In the genomic region with DNA sequence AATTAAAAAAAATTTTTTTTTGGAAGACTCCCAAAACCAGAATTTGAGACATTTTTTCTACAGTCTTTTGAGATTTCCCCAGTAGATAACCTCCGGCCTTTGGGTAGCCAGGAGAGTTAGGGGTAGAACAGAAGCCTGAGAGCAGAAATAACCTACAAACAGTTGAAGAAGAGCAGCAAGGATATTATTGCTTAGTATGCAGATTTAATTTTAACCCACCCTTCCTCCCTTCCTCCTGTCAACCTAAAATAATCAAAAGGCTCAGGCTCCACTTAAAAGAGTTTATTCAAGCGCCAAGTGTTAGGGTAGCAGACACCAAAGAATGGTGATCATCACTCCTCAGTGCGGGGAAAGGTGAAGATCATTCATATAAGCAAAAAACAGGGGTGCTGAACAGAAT, we compare ENCODE assay signal across 21 cellular contexts. TPM values are rescaled to one million over a fixed set of nuclear protein-coding genes. Genes with fewer than 3 reads are reported as not detected.
DNase-seq lines count a peak whose midpoint lies in the region; ATAC-seq, FAIRE-seq and TF ChIP-seq lines count a peak whose summit lies in the region.
"Had no signal": no experiment of that assay in that cellular context is flagged by ENCODE, and none has a peak within 500 bp of the region (broad histone marks: within the 10 kb centered on the region; RNA-seq: fewer than 3 reads in every experiment).

No MANE protein-coding gene starts in this region.

- no peak for FAIRE-seq in HepG2 (lab: Jason Lieb, UNC)
- no peak for FAIRE-seq in K562 (lab: Jason Lieb, UNC)
- FAIRE-seq: G401.6, GM12891, GM19239 had no signal

- H4K91ac ChIP-seq in trophoblast cell (ENCODE audit: low read depth, low read length), result no peak overlapping the region

- no peak overlapping the region for H2AFZ ChIP-seq in HepG2 (ENCODE audit: low read length)
- no peak overlapping the region for H2AFZ ChIP-seq in K562 (ENCODE audit: low read depth, low read length)
- H2AFZ ChIP-seq in trophoblast cell (ENCODE audit: insufficient read depth, low read length, poor library complexity), result no peak overlapping the region

- H3K27me3 ChIP-seq in HepG2 (ENCODE audit: control insufficient read depth in 1 of 2, insufficient read depth in 2 of 2, low read length in 2 of 2) (no peaks in the 10 kb centered on the region), right lobe of liver (no peaks in the 10 kb centered on the region), K562 (ENCODE audit: control insufficient read depth in 2 of 2, insufficient read depth in 2 of 2, low read length in 2 of 2) (peaks cover 0 to under 1% of the 10 kb centered on the region in 2 experiments; a peak in 1 of 5 replicates), trophoblast cell (ENCODE audit: insufficient read depth, low read length) (no peaks in the 10 kb centered on the region)
- H3K27me3 ChIP-seq in BLaER1 treated with 17β-estradiol and CSF1 and Interleukin-3, amounts not matched to agents 10 nM and 100 nM, result no peaks in the 10 kb centered on the region
- H3K27me3 ChIP-seq: BE2C had no signal

- H3K9me3 ChIP-seq in HepG2 (ENCODE audit: low read length) (no peaks in the 10 kb centered on the region), right lobe of liver (no peaks in the 10 kb centered on the region), K562 (replicated peaks; ENCODE audit: control insufficient read depth, insufficient read depth, low read depth, low read length) (no peaks in the 10 kb centered on the region), trophoblast cell (ENCODE audit: insufficient read depth, low read depth, low read length) (no peaks in the 10 kb centered on the region)
- H3K9me3 ChIP-seq in BLaER1 treated with 17β-estradiol and CSF1 and Interleukin-3, amounts not matched to agents 10 nM and 100 nM (replicated peaks in 1 of 11), result no peaks in the 10 kb centered on the region
- H3K9me3 ChIP-seq: BE2C had no signal

- H3K4ac ChIP-seq in trophoblast cell (ENCODE audit: low read depth, low read length), result no peak overlapping the region

- no peaks in the 10 kb centered on the region for H3K36me3 ChIP-seq in HepG2 (replicated peaks in 1 of 2; ENCODE audit: control insufficient read depth in 1 of 2, insufficient read depth in 2 of 2, low read length in 2 of 2)
- no peaks in the 10 kb centered on the region for H3K36me3 ChIP-seq in right lobe of liver
- no peaks in the 10 kb centered on the region for H3K36me3 ChIP-seq in BLaER1 treated with 17β-estradiol and CSF1 and Interleukin-3, amounts not matched to agents 10 nM and 100 nM
- no peaks in the 10 kb centered on the region for H3K36me3 ChIP-seq in K562 (ENCODE audit: control insufficient read depth, insufficient read depth, low read length)
- H3K36me3 ChIP-seq in trophoblast cell (ENCODE audit: control insufficient read depth in 1 of 2, insufficient read depth in 2 of 2, low read length in 2 of 2), result peaks cover 0 to 2% of the 10 kb centered on the region in 2 experiments
- H3K36me3 ChIP-seq: BE2C had no signal

- peak overlapping the region; percentile 3 for H2BK12ac ChIP-seq in trophoblast cell (ENCODE audit: low read length)

- no peak for ATAC-seq in HepG2
- ATAC-seq in right lobe of liver, result no peak
- no peak for ATAC-seq in K562

- H3K4me1 ChIP-seq in HepG2 (ENCODE audit: insufficient read depth, low read length) (peaks cover 17% of the 10 kb centered on the region), right lobe of liver (no peaks in the 10 kb centered on the region), K562 (replicated peaks in 1 of 2; ENCODE audit: control insufficient read depth in 2 of 2, insufficient read depth in 2 of 2, low read length in 2 of 2) (peaks cover 0 to 8% of the 10 kb centered on the region in 2 experiments; a peak in 1 of 5 replicates), trophoblast cell (ENCODE audit: control insufficient read depth in 1 of 2, insufficient read depth in 2 of 2, low read length in 2 of 2) (peaks cover 3% of the 10 kb centered on the region in 2 experiments)
- peaks cover 0 to 25% (median 9%) of the 10 kb centered on the region in 10 experiments; a peak in 16 of 20 replicates for H3K4me1 ChIP-seq in BLaER1 treated with 17β-estradiol and CSF1 and Interleukin-3, amounts not matched to agents 10 nM and 100 nM
- H3K4me1 ChIP-seq: BE2C had no signal

- H3K79me2 ChIP-seq in HepG2 (ENCODE audit: insufficient read depth, low read length) (no peaks in the 10 kb centered on the region), K562 (ENCODE audit: control insufficient read depth, insufficient read depth, low read length) (no peaks in the 10 kb centered on the region), trophoblast cell (ENCODE audit: control insufficient read depth, insufficient read depth, low read length, poor library complexity) (no peaks in the 10 kb centered on the region)

- H3K4me2 ChIP-seq in HepG2 (ENCODE audit: low read depth, low read length) (no peak overlapping the region), K562 (ENCODE audit: insufficient read depth, low read length) (no peak overlapping the region), trophoblast cell (ENCODE audit: low read length) (no peak overlapping the region)
- H3K4me2 ChIP-seq in BLaER1 treated with 17β-estradiol and CSF1 and Interleukin-3, amounts not matched to agents 10 nM and 100 nM, result peak overlapping the region in 9 of 11 experiments; percentile 6 to 46 (median 25); a peak in 13 of 22 replicates

- no peak overlapping the region for H2BK5ac ChIP-seq in trophoblast cell (ENCODE audit: low read depth, low read length, poor library complexity)

- WGBS in HepG2 (ENCODE audit: low lambda C conversion rate), result 97% methylated on average over 3 of the region's 3 CpGs
- 85% methylated on average over 3 of the region's 3 CpGs for WGBS in right lobe of liver (ENCODE audit: insufficient coverage, low coverage, low lambda C conversion rate, missing lambda C conversion rate)
- WGBS in K562 (ENCODE audit: insufficient coverage, low coverage, missing lambda C conversion rate), result 50% methylated on average over 3 of the region's 3 CpGs
- WGBS in trophoblast cell (ENCODE audit: extremely low coverage, insufficient coverage, insufficient read length), result no CpG with 5 or more reads among the region's 3 CpGs

- H3K27ac ChIP-seq in HepG2 (ENCODE audit: extremely low read length, insufficient read depth, low read length) (no peak overlapping the region), right lobe of liver (no peak overlapping the region), K562 (ENCODE audit: extremely low read depth, low read depth, low read length) (no peak overlapping the region), trophoblast cell (ENCODE audit: low read depth, low read length) (no peak overlapping the region)
- H3K27ac ChIP-seq in BLaER1 treated with 17β-estradiol and CSF1 and Interleukin-3, amounts not matched to agents 10 nM and 100 nM, result no peak overlapping the region
- H3K27ac ChIP-seq: 22Rv1 had no signal

- intact Hi-C loops in HepG2 (cut with micrococcal nuclease; ENCODE audit: unreplicated experiment), result no loop called here
- intact Hi-C loops in right lobe of liver (cut with DNase I), result no loop called here
- intact Hi-C loops in K562 (cut with micrococcal nuclease), result no loop called here

- no peak overlapping the region for H2BK120ac ChIP-seq in trophoblast cell (ENCODE audit: insufficient read depth, low read length, poor library complexity)

- H3K79me1 ChIP-seq in trophoblast cell (ENCODE audit: low read length), result peaks cover 4% of the 10 kb centered on the region

- TF ChIP-seq EP300 in HepG2 (IDR thresholded peaks at IDR 0.05; ENCODE audit: low read depth in 2 of 2, low read length in 2 of 2), result no peak
- no peak for TF ChIP-seq EP300 in HepG2 (CRISPR knock-in tag; IDR thresholded peaks at IDR 0.05; ENCODE audit: borderline replicate concordance)
- TF ChIP-seq EP300 in K562 (IDR thresholded peaks at IDR 0.05; ENCODE audit: low read length), result no peak

- no peak for TF ChIP-seq RAD21 in HepG2 (CRISPR knock-in tag; IDR thresholded peaks at IDR 0.05)
- TF ChIP-seq RAD21 in K562 (CRISPR knock-in tag; conservative IDR thresholded peaks at IDR 0.05 in 1 of 2, IDR thresholded peaks at IDR 0.05 in 1 of 2), result no peak

- no TSS peak for BruUV-seq in HepG2 (replicated peaks; lab: Mats Ljungman, UMichigan)
- no TSS peak for BruUV-seq in K562 (replicated peaks; lab: Mats Ljungman, UMichigan)

- POLR2A ChIA-PET in HepG2 (lab: Yijun Ruan, JAX) (no interaction called here), K562 (lab: Yijun Ruan, JAX) (no interaction called here)

- H3K23ac ChIP-seq in trophoblast cell (ENCODE audit: low read length), result no peak overlapping the region

- H2AK5ac ChIP-seq in trophoblast cell (ENCODE audit: low read length), result peak overlapping the region; percentile 74

- H3K9me1 ChIP-seq in K562 (ENCODE audit: control insufficient read depth, insufficient read depth, low read length), result no peaks in the 10 kb centered on the region

- H3K9ac ChIP-seq in HepG2 (ENCODE audit: insufficient read depth, low read depth, low read length), result no peak overlapping the region
- no peak overlapping the region for H3K9ac ChIP-seq in BLaER1 treated with 17β-estradiol and CSF1 and Interleukin-3, amounts not matched to agents 10 nM and 100 nM
- H3K9ac ChIP-seq in K562 (ENCODE audit: insufficient read depth in 1 of 2, low read depth in 2 of 2, low read length in 2 of 2), result no peak overlapping the region
- no peak overlapping the region for H3K9ac ChIP-seq in trophoblast cell (ENCODE audit: low read length)

- CTCF ChIA-PET in HepG2 (lab: Yijun Ruan, JAX; ENCODE audit: low intra/inter-chr PET ratio, low total read pairs) (no interaction called here), K562 (lab: Yijun Ruan, JAX; ENCODE audit: low intra/inter-chr PET ratio) (interaction anchor here (0.6 kb wide), 1 partner anchor 485 kb away, joined by 3 read pairs; no protein-coding TSS in a partner anchor)

- TF ChIP-seq CTCF in HepG2 (CRISPR knock-in tag; IDR thresholded peaks at IDR 0.05) (no peak), right lobe of liver (IDR thresholded peaks at IDR 0.05) (no peak), K562 (IDR thresholded peaks at IDR 0.05 in 2 of 3, conservative IDR thresholded peaks at IDR 0.05 in 1 of 3; ENCODE audit: insufficient read depth in 2 of 3, low read depth in 1 of 3, low read length in 3 of 3) (no peak)

- H4K8ac ChIP-seq in trophoblast cell (ENCODE audit: low read depth, low read length), result no peak overlapping the region

- in situ Hi-C loops in HepG2 (cut with HindIII; ENCODE audit: extremely low pct_ligation_motif_present, low pct_unique_long_range_greater_than_20kb), result loop anchor here (25.0 kb wide), 1 partner anchor 272 kb away; no protein-coding TSS in a partner anchor
- in situ Hi-C loops in K562 (cut with MboI), result no loop called here

- H4K12ac ChIP-seq in trophoblast cell (ENCODE audit: low read depth, low read length), result no peak overlapping the region

- H4K20me1 ChIP-seq in HepG2 (ENCODE audit: insufficient read depth, low read length) (no peaks in the 10 kb centered on the region), K562 (replicated peaks; ENCODE audit: control insufficient read depth, insufficient read depth, low read length) (no peaks in the 10 kb centered on the region)
- no peaks in the 10 kb centered on the region for H4K20me1 ChIP-seq in BLaER1 treated with 17β-estradiol and CSF1 and Interleukin-3, amounts not matched to agents 10 nM and 100 nM

- H3K4me3 ChIP-seq in HepG2 (replicated peaks in 1 of 3; ENCODE audit: insufficient read depth in 1 of 3, low read depth in 2 of 3, low read length in 3 of 3) (no peak overlapping the region), right lobe of liver (no peak overlapping the region), K562 (no peak overlapping the region), trophoblast cell (ENCODE audit: low read depth, low read length) (no peak overlapping the region)
- no peak overlapping the region for H3K4me3 ChIP-seq in BLaER1 treated with 17β-estradiol and CSF1 and Interleukin-3, amounts not matched to agents 10 nM and 100 nM

- H3K14ac ChIP-seq in trophoblast cell (ENCODE audit: low read length), result no peak overlapping the region

- no peak for TF ChIP-seq POLR2A in HepG2 (IDR thresholded peaks at IDR 0.05; ENCODE audit: insufficient read depth in 1 of 2, low read depth in 2 of 2, low read length in 2 of 2)
- TF ChIP-seq POLR2A in right lobe of liver (IDR thresholded peaks at IDR 0.05), result no peak
- TF ChIP-seq POLR2A in K562 (conservative IDR thresholded peaks at IDR 0.05), result no peak

- no peak for DNase-seq in HepG2 (ENCODE audit: low spot score)
- no peak for DNase-seq in right lobe of liver
- DNase-seq in K562 (ENCODE audit: extremely low read depth in 1 of 4, low spot score in 3 of 4), result no peak
- DNase-seq in trophoblast cell, result no peak
- DNase-seq in activated naive CD4-positive, alpha-beta T cell (lab: John Stamatoyannopoulos, UW), result no peak
- no peak for DNase-seq in NCI-H748 (lab: John Stamatoyannopoulos, UW; ENCODE audit: unreplicated experiment)
- DNase-seq in activated CD4-positive, CD25-positive, alpha-beta regulatory T cell (lab: John Stamatoyannopoulos, UW), result no peak
- DNase-seq: ACHN; BE2C; C1 segment of cervical spinal cord; CD4-positive, alpha-beta memory T cell; CD4-positive, CD25-positive, alpha-beta regulatory T cell; CD8-positive, alpha-beta memory T cell; COR-L47; DMS79 treated with DMSO at 0.1 percent for 48 hours; GF-D8 had no signal

- no peak overlapping the region for H3K18ac ChIP-seq in trophoblast cell (ENCODE audit: low read length)

RNA-seq across cellular contexts. Expression of a gene that starts 17.4 kb away (rescaled TPM):
- 41.3 and 41.8 TPM in 2 replicates for total RNA-seq in HepG2 (2016; rRNA removed; fragmentation: Illumina TruSeq; extraction: Trizol)
- total RNA-seq in HepG2 (2016; cell fraction: cytosol; rRNA removed; fragmentation: Illumina TruSeq; extraction: Trizol; ENCODE audit: low read depth), result 99.4 and 110 TPM in 2 replicates
- total RNA-seq in HepG2 (2016; cell fraction: insoluble cytoplasmic fraction; rRNA removed; fragmentation: Illumina TruSeq; extraction: Trizol), result 34.8 and 42.4 TPM in 2 replicates
- total RNA-seq in HepG2 (2016; cell fraction: membrane; rRNA removed; fragmentation: Illumina TruSeq; extraction: Trizol), result 53.4 and 57.8 TPM in 2 replicates
- 46.0 and 59.3 TPM in 2 replicates for total RNA-seq in HepG2 (2016; cell fraction: nucleus; rRNA removed; fragmentation: Illumina TruSeq; extraction: Trizol)
- 39.2 and 44.4 TPM in 2 replicates for polyA plus RNA-seq in HepG2 (2011; rRNA removed)
- 26.9 and 28.9 TPM in 2 replicates for polyA plus RNA-seq in HepG2 (2011; cell fraction: cytosol; rRNA removed)
- 51.5 and 59.5 TPM in 2 replicates for polyA plus RNA-seq in HepG2 (2011; cell fraction: nucleus; rRNA removed)
- 31.6 and 31.7 TPM in 2 replicates for polyA plus RNA-seq in HepG2 (2012)
- 9.1 and 10.0 TPM in 2 replicates for polyA plus RNA-seq in HepG2 (2016; cell fraction: cytosol; fragmentation: Illumina TruSeq; extraction: Trizol; ENCODE audit: low read depth)
- polyA plus RNA-seq in HepG2 (2016; cell fraction: insoluble cytoplasmic fraction; fragmentation: Illumina TruSeq; extraction: Trizol; ENCODE audit: low read depth), result 45.9 and 57.3 TPM in 2 replicates
- 27.2 and 34.6 TPM in 2 replicates for polyA plus RNA-seq in HepG2 (2016; cell fraction: membrane; fragmentation: Illumina TruSeq; extraction: Trizol; ENCODE audit: low read depth)
- polyA plus RNA-seq in HepG2 (2016; cell fraction: nucleus; fragmentation: Illumina TruSeq; extraction: Trizol; ENCODE audit: insufficient read depth, low read depth), result 71.5 and 73.7 TPM in 2 replicates
- 98.1 and 226 TPM in 2 replicates for polyA minus RNA-seq in HepG2 (2011; rRNA and poly(A)+ RNA removed; ENCODE audit: low replicate concordance)
- polyA minus RNA-seq in HepG2 (2011; cell fraction: cytosol; rRNA and poly(A)+ RNA removed), result 69.2 and 72.5 TPM in 2 replicates
- 102 and 129 TPM in 2 replicates for polyA minus RNA-seq in HepG2 (2011; cell fraction: nucleus; rRNA and poly(A)+ RNA removed)
- 10 to 100 TPM; 61.9 to 92.1 (median 76.0) TPM for total RNA-seq in right lobe of liver
- total RNA-seq in K562 (2011; cell fraction: chromatin; rRNA removed; ENCODE audit: low replicate concordance), result 111 and 132 TPM in 2 replicates
- 71.4 and 76.6 TPM in 2 replicates for total RNA-seq in K562 (2011; cell fraction: nucleolus; rRNA removed)
- 75.8 and 80.5 TPM in 2 replicates for total RNA-seq in K562 (2011; cell fraction: nucleoplasm; rRNA removed)
- total RNA-seq in K562 (2014; rRNA removed), result 42.2 and 56.2 TPM in 2 replicates
- total RNA-seq in K562 (2014; rRNA removed; fragmentation: Illumina TruSeq; extraction: Trizol), result 38.9 and 41.0 TPM in 2 replicates
- 59.5 and 62.1 TPM in 2 replicates for total RNA-seq in K562 (2015; rRNA removed; fragmentation: Illumina TruSeq; extraction: Trizol)
- total RNA-seq in K562 (2021), result 71.0 and 72.6 TPM in 2 replicates
- polyA plus RNA-seq in K562 (2011; rRNA removed), result 50.4 and 52.3 TPM in 2 replicates
- polyA plus RNA-seq in K562 (2011; cell fraction: cytosol; rRNA removed), result 34.5 and 41.7 TPM in 2 replicates
- 56.2 and 77.0 TPM in 2 replicates for polyA plus RNA-seq in K562 (2011; cell fraction: nucleus; rRNA removed)
- polyA plus RNA-seq in K562 (2012), result 40.3 and 51.8 TPM in 2 replicates
- polyA plus RNA-seq in K562 (2014; fragmentation: Illumina TruSeq; extraction: Trizol), result 60.3 and 69.6 TPM in 2 replicates
- 10 to 100 TPM in 1 of 2 experiments, 1 to 10 TPM in 1; 8.7 to 10.3 TPM for polyA plus RNA-seq in K562 (2014; fragmentation: Nextera tagmentation; extraction: Ambion mirVana)
- polyA plus RNA-seq in K562 (2014; rRNA removed), result 34.4 and 47.6 TPM in 2 replicates
- 105 and 107 TPM in 2 replicates for polyA minus RNA-seq in K562 (2011; rRNA and poly(A)+ RNA removed)
- 89.4 and 94.9 TPM in 2 replicates for polyA minus RNA-seq in K562 (2011; cell fraction: cytosol; rRNA and poly(A)+ RNA removed)
- polyA minus RNA-seq in K562 (2011; cell fraction: nucleus; rRNA and poly(A)+ RNA removed), result 102 and 127 TPM in 2 replicates
- polyA plus RNA-seq in trophoblast cell (2013), result 74.8 and 75.7 TPM in 2 replicates

RNA-seq across cellular contexts. Expression of a gene that starts 19.3 kb away (rescaled TPM):
- total RNA-seq in HepG2 (2016; rRNA removed; fragmentation: Illumina TruSeq; extraction: Trizol) (32.0 and 34.6 TPM in 2 replicates), right lobe of liver (10 to 100 TPM; 14.4 to 20.8 (median 17.9) TPM), K562 (2014; rRNA removed) (41.4 and 44.4 TPM in 2 replicates), K562 (2014; rRNA removed; fragmentation: Illumina TruSeq; extraction: Trizol) (39.3 and 42.7 TPM in 2 replicates), K562 (2015; rRNA removed; fragmentation: Illumina TruSeq; extraction: Trizol) (41.7 and 44.3 TPM in 2 replicates), K562 (2021) (39.6 and 43.5 TPM in 2 replicates)
- 63.1 and 65.2 TPM in 2 replicates for total RNA-seq in HepG2 (2016; cell fraction: cytosol; rRNA removed; fragmentation: Illumina TruSeq; extraction: Trizol; ENCODE audit: low read depth)
- 30.3 and 34.1 TPM in 2 replicates for total RNA-seq in HepG2 (2016; cell fraction: insoluble cytoplasmic fraction; rRNA removed; fragmentation: Illumina TruSeq; extraction: Trizol)
- 105 and 109 TPM in 2 replicates for total RNA-seq in HepG2 (2016; cell fraction: membrane; rRNA removed; fragmentation: Illumina TruSeq; extraction: Trizol)
- 19.5 and 23.6 TPM in 2 replicates for total RNA-seq in HepG2 (2016; cell fraction: nucleus; rRNA removed; fragmentation: Illumina TruSeq; extraction: Trizol)
- polyA plus RNA-seq in HepG2 (2011; rRNA removed) (23.8 and 28.2 TPM in 2 replicates), K562 (2011; rRNA removed) (29.6 and 46.1 TPM in 2 replicates), K562 (2014; fragmentation: Illumina TruSeq; extraction: Trizol) (40.5 and 53.4 TPM in 2 replicates), K562 (2014; fragmentation: Nextera tagmentation; extraction: Ambion mirVana) (10 to 100 TPM; 18.8 to 19.4 TPM), K562 (2014; rRNA removed) (39.3 and 41.5 TPM in 2 replicates)
- polyA plus RNA-seq in HepG2 (2011; cell fraction: cytosol; rRNA removed), result 19.2 and 21.3 TPM in 2 replicates
- 13.3 and 17.0 TPM in 2 replicates for polyA plus RNA-seq in HepG2 (2011; cell fraction: nucleus; rRNA removed)
- 16.2 and 23.6 TPM in 2 replicates for polyA plus RNA-seq in HepG2 (2012)
- polyA plus RNA-seq in HepG2 (2016; cell fraction: cytosol; fragmentation: Illumina TruSeq; extraction: Trizol; ENCODE audit: low read depth), result 84.3 and 93.9 TPM in 2 replicates
- polyA plus RNA-seq in HepG2 (2016; cell fraction: insoluble cytoplasmic fraction; fragmentation: Illumina TruSeq; extraction: Trizol; ENCODE audit: low read depth), result 36.9 and 39.3 TPM in 2 replicates
- 109 and 110 TPM in 2 replicates for polyA plus RNA-seq in HepG2 (2016; cell fraction: membrane; fragmentation: Illumina TruSeq; extraction: Trizol; ENCODE audit: low read depth)
- polyA plus RNA-seq in HepG2 (2016; cell fraction: nucleus; fragmentation: Illumina TruSeq; extraction: Trizol; ENCODE audit: insufficient read depth, low read depth), result 28.1 and 30.4 TPM in 2 replicates
- polyA minus RNA-seq in HepG2 (2011; rRNA and poly(A)+ RNA removed; ENCODE audit: low replicate concordance), result 19.7 and 40.4 TPM in 2 replicates
- 12.2 and 13.4 TPM in 2 replicates for polyA minus RNA-seq in HepG2 (2011; cell fraction: cytosol; rRNA and poly(A)+ RNA removed)
- 30.3 and 39.2 TPM in 2 replicates for polyA minus RNA-seq in HepG2 (2011; cell fraction: nucleus; rRNA and poly(A)+ RNA removed)
- total RNA-seq in K562 (2011; cell fraction: chromatin; rRNA removed; ENCODE audit: low replicate concordance), result 28.9 and 38.7 TPM in 2 replicates
- 29.7 and 37.4 TPM in 2 replicates for total RNA-seq in K562 (2011; cell fraction: nucleolus; rRNA removed)
- 28.1 and 29.3 TPM in 2 replicates for total RNA-seq in K562 (2011; cell fraction: nucleoplasm; rRNA removed)
- 23.3 and 30.5 TPM in 2 replicates for polyA plus RNA-seq in K562 (2011; cell fraction: cytosol; rRNA removed)
- 19.8 and 21.6 TPM in 2 replicates for polyA plus RNA-seq in K562 (2011; cell fraction: nucleus; rRNA removed)
- polyA plus RNA-seq in K562 (2012), result 35.5 and 37.7 TPM in 2 replicates
- 30.7 and 32.0 TPM in 2 replicates for polyA minus RNA-seq in K562 (2011; rRNA and poly(A)+ RNA removed)
- 10.5 and 19.3 TPM in 2 replicates for polyA minus RNA-seq in K562 (2011; cell fraction: cytosol; rRNA and poly(A)+ RNA removed)
- polyA minus RNA-seq in K562 (2011; cell fraction: nucleus; rRNA and poly(A)+ RNA removed), result 16.7 and 21.9 TPM in 2 replicates
- polyA plus RNA-seq in trophoblast cell (2013), result 40.6 and 41.6 TPM in 2 replicates

Comparison
In these comparisons a context has a peak if more than half of its experiments do, and no peak if none do; other contexts are left out.
1. H3K4me2 ChIP-seq: peak in BLaER1 treated with 17β-estradiol and CSF1 and Interleukin-3, amounts not matched to agents 10 nM and 100 nM (9 of 11); none in HepG2 (single experiment), K562 (single experiment) and trophoblast cell (single experiment).